Comparison of ENCODE assay signal across 8 cellular contexts in the genomic region with DNA sequence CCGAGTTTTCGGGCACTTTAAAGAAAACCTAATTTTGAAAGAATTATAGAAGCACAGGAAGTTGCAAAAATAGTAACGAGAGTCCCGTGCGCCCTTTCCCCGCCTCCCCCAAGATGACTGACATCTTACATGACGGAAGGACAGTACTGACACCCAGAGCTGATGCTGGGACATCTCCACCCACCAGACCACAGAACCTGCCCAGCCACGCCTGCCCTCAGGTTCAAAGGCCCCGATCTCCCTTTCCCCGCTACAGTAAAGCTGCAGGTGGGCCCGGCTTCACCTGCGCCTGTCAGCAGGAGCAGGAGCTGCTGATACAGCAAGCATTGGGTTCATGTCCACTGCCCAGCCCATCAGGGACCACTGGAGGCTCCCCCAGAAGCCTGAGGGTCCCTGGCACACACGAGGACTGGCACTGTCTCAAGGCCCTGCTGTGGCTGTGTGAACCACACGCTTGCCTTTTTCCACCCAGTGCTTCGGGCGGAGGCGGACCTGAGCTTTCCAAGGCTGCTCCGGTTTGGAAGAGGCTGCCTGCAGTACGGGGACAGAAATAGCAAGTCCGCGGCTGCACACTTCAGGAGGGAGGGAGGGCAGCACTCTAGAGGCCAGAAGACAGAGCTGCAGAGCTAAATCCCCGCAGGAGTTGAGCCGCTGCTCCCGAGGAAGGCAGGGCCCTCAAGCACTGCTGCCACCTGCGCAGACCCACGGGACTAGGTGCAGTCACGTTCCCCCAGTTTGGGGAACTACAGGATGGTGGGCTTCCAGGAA. TPM values are rescaled to one million over a fixed set of nuclear protein-coding genes. Genes with fewer than 3 reads are reported as not detected.
DNase-seq lines count a peak whose midpoint lies in the region; ATAC-seq and TF ChIP-seq lines count a peak whose summit lies in the region.

No MANE protein-coding gene starts in this region.

- H3K27ac Mint-ChIP-seq in CD8-positive, alpha-beta T cell = peak overlapping the region; percentile 90

- H2AFZ ChIP-seq in OCI-LY7 (ENCODE audit: low read length) = no peak overlapping the region

- H3K36me3 Mint-ChIP-seq in CD8-positive, alpha-beta T cell = peaks cover 46% of the 10 kb centered on the region

- H3K4me2 ChIP-seq in OCI-LY7 (ENCODE audit: low read length) = peak overlapping the region; percentile 75

- H3K27me3 ChIP-seq in CD8-positive, alpha-beta T cell (ENCODE audit: insufficient read depth, low read length) = no peaks in the 10 kb centered on the region
- H3K27me3 ChIP-seq in adrenal gland = no peaks in the 10 kb centered on the region

- H3K27ac ChIP-seq in CD8-positive, alpha-beta T cell (ENCODE audit: low read depth, low read length) = peak overlapping the region; percentile 68
- H3K27ac ChIP-seq in OCI-LY7 (ENCODE audit: low read depth, low read length, poor library complexity, severe bottlenecking) = peak overlapping the region; percentile 61
- H3K27ac ChIP-seq in adrenal gland = peak overlapping the region in 4 of 5 donors; percentile 3 to 78 (median 64)

- 37 to 54% (median 49%) methylated on average over 17 to 27 of the region's 27 CpGs for WGBS in adrenal gland, 4 donors

- CTCF ChIA-PET in CD8-positive, alpha-beta T cell (lab: Charles Lee) = interaction anchor here (0.6 to 2.1 kb wide), 6 partner anchors 8 to 127 kb away, joined by 3 to 10 read pairs (median 4); a partner anchor contains a TSS
- CTCF ChIA-PET in OCI-LY7 (lab: Charles Lee; ENCODE audit: unreplicated experiment) = interaction anchor here (1.0 kb wide), 1 partner anchor 44 kb away, joined by 3 read pairs; no protein-coding TSS in a partner anchor

- H3K4me1 Mint-ChIP-seq in CD8-positive, alpha-beta T cell (ENCODE audit: low read depth) = peaks cover 45% of the 10 kb centered on the region

- peak; percentile 39 to 85 (median 72) for DNase-seq in CD8-positive, alpha-beta T cell
- DNase-seq in OCI-LY7 (ENCODE audit: low spot score) (peak; percentile 76), adrenal gland (peak; percentile 62 to 87 (median 84)), HK-2 (ENCODE audit: unreplicated experiment) (no peak), posterior vena cava (ENCODE audit: low spot score) (no peak), glomerular visceral epithelial cell (ENCODE audit: extremely low spot score) (no peak)
- DNase-seq in stimulated activated CD4-positive, alpha-beta T cell treated with anti-CD3 and anti-CD28 coated beads, Interleukin-2, amount 100 ng/mL, for 24 hours = peak; percentile 58 to 59

- peaks cover 15% of the 10 kb centered on the region for H3K36me3 ChIP-seq in CD8-positive, alpha-beta T cell (ENCODE audit: insufficient read depth, low read length)
- H3K36me3 ChIP-seq in OCI-LY7 (ENCODE audit: insufficient read depth, low read length) (peaks cover 75% of the 10 kb centered on the region), adrenal gland (replicated peaks in 1 of 2) (peaks cover 0 to 50% of the 10 kb centered on the region in 2 donors)

- no peaks in the 10 kb centered on the region for H3K9me3 ChIP-seq in CD8-positive, alpha-beta T cell (ENCODE audit: low read length)
- H3K9me3 ChIP-seq in OCI-LY7 (ENCODE audit: low read length) = no peaks in the 10 kb centered on the region
- no peaks in the 10 kb centered on the region for H3K9me3 ChIP-seq in adrenal gland (replicated peaks in 1 of 3)

- peak overlapping the region; percentile 70 for H3K4me3 Mint-ChIP-seq in CD8-positive, alpha-beta T cell

- H3K4me1 ChIP-seq in CD8-positive, alpha-beta T cell (ENCODE audit: insufficient read depth, low read length) = peaks cover 32% of the 10 kb centered on the region
- H3K4me1 ChIP-seq in OCI-LY7 (ENCODE audit: insufficient read depth, low read length, poor library complexity, severe bottlenecking) (peaks cover 24% of the 10 kb centered on the region), adrenal gland (replicated peaks in 1 of 2) (peaks cover 8 to 20% of the 10 kb centered on the region in 2 donors)

- no peaks in the 10 kb centered on the region for H4K20me1 ChIP-seq in OCI-LY7 (ENCODE audit: insufficient read depth, low read length)

- no peaks in the 10 kb centered on the region for H3K9me3 Mint-ChIP-seq in CD8-positive, alpha-beta T cell

- no peak for TF ChIP-seq CTCF in CD8-positive, alpha-beta T cell (IDR thresholded peaks at IDR 0.05)
- TF ChIP-seq CTCF in OCI-LY7 (conservative IDR thresholded peaks at IDR 0.05; ENCODE audit: low read length) = no peak; the same call in 1 of the 2 replicates
- TF ChIP-seq CTCF in adrenal gland (IDR thresholded peaks at IDR 0.05) = peak in 3 of 6 experiments; percentile 24 to 31 (median 29)

- no peaks in the 10 kb centered on the region for H3K79me2 ChIP-seq in OCI-LY7 (ENCODE audit: insufficient read depth, low read depth, low read length)

- ATAC-seq in CD8-positive, alpha-beta T cell = peak; percentile 99
- ATAC-seq in GM21723 (IDR thresholded peaks at IDR 0.05; ENCODE audit: unreplicated experiment) = peak; percentile 83

- H3K27me3 Mint-ChIP-seq in CD8-positive, alpha-beta T cell (ENCODE audit: low read depth) = no peaks in the 10 kb centered on the region

- no peaks in the 10 kb centered on the region for H3K9me2 ChIP-seq in OCI-LY7 (ENCODE audit: insufficient read depth, low read length)

- POLR2A ChIA-PET in CD8-positive, alpha-beta T cell (lab: Charles Lee) = interaction anchor here (0.7 to 2.2 kb wide), 7 partner anchors 11 to 130 kb away, joined by 3 to 8 read pairs (median 5); a partner anchor contains a TSS
- POLR2A ChIA-PET in OCI-LY7 (lab: Charles Lee) = interaction anchor here (1.1 kb wide), 1 partner anchor 374 kb away, joined by 3 read pairs; no protein-coding TSS in a partner anchor

- H3K4me3 ChIP-seq in CD8-positive, alpha-beta T cell (ENCODE audit: low read depth, low read length) = peak overlapping the region; percentile 50
- H3K4me3 ChIP-seq in OCI-LY7 (ENCODE audit: low read depth, low read length, poor library complexity, severe bottlenecking) = peak overlapping the region; percentile 33
- no peak overlapping the region for H3K4me3 ChIP-seq in adrenal gland

- intact Hi-C loops in CD8-positive, alpha-beta T cell (cut with DNase I, micrococcal nuclease) = loop anchor here (1.0 to 2.0 kb wide), 3 partner anchors 10 to 128 kb away; a partner anchor contains a TSS
- intact Hi-C loops in OCI-LY7 (cut with micrococcal nuclease; ENCODE audit: unreplicated experiment) (loop anchor here (2.0 kb wide), 1 partner anchor 48 kb away; a partner anchor contains a TSS), adrenal gland (cut with DNase I) (no loop called here), posterior vena cava (cut with DNase I) (no loop called here)

- peak in 1 of 2 donors; percentile 38 for TF ChIP-seq POLR2A in adrenal gland (IDR thresholded peaks at IDR 0.05)

- no TSS peak for BruUV-seq in OCI-LY7 (replicated peaks; lab: Mats Ljungman, UMichigan)

RNA-seq across cellular contexts. Expression of a gene that starts 8.7 kb away (rescaled TPM):
- total RNA-seq in CD8-positive, alpha-beta T cell = 10 to 100 TPM; 73.9 to 76.8 TPM
- 84.7 and 105 TPM in 2 replicates for total RNA-seq in OCI-LY7 (2014; rRNA removed; shearing (Covaris generic))
- total RNA-seq in OCI-LY7 (2022) (116 and 120 TPM in 2 replicates), adrenal gland (100 to 1,000 TPM in 7 of 8 donors, 10 to 100 TPM in 1; 88.4 to 188 (median 145) TPM), posterior vena cava (10 to 100 TPM; 82.8 to 88.4 TPM)
- polyA plus RNA-seq in adrenal gland = 100 to 1,000 TPM; 114 to 369 (median 336) TPM

RNA-seq across cellular contexts. Expression of a gene that starts 38.2 kb away (rescaled TPM):
- not detected for total RNA-seq in CD8-positive, alpha-beta T cell
- 0.08 and 0.09 TPM in 2 replicates for total RNA-seq in OCI-LY7 (2014; rRNA removed; shearing (Covaris generic))
- not detected in 2 replicates for total RNA-seq in OCI-LY7 (2022)
- total RNA-seq in adrenal gland = 10 to 100 TPM in 1 of 8 donors, 1 to 10 TPM in 2, under 1 TPM in 3, not detected in 2; 0.38 to 30.4 (median 1.4) TPM
- polyA plus RNA-seq in adrenal gland = 1 to 10 TPM in 2 of 3 donors, under 1 TPM in 1; 0.60 to 4.4 (median 1.0) TPM
- not detected for total RNA-seq in posterior vena cava

RNA-seq across cellular contexts. Expression of a gene that starts 48.5 kb away (rescaled TPM):
- 10 to 100 TPM; 58.2 to 64.5 TPM for total RNA-seq in CD8-positive, alpha-beta T cell
- 13.1 and 17.2 TPM in 2 replicates for total RNA-seq in OCI-LY7 (2014; rRNA removed; shearing (Covaris generic))
- total RNA-seq in OCI-LY7 (2022) (29.3 and 31.2 TPM in 2 replicates), adrenal gland (10 to 100 TPM; 34.3 to 77.2 (median 57.6) TPM), posterior vena cava (10 to 100 TPM; 41.8 to 50.6 TPM)
- polyA plus RNA-seq in adrenal gland = 10 to 100 TPM in 2 of 3 donors, 1 to 10 TPM in 1; 7.1 to 22.5 (median 10.6) TPM

Comparison
In these comparisons a context has a peak if more than half of its experiments do, and no peak if none do; other contexts are left out.
1. DNase-seq: peak in CD8-positive, alpha-beta T cell (7 of 7), OCI-LY7 (single experiment), adrenal gland (7 of 7) and stimulated activated CD4-positive, alpha-beta T cell treated with anti-CD3 and anti-CD28 coated beads, Interleukin-2, amount 100 ng/mL, for 24 hours (2 of 2); none in HK-2 (single experiment), posterior vena cava (single experiment) and glomerular visceral epithelial cell (single experiment).
2. H3K4me3 ChIP-seq: peak in CD8-positive, alpha-beta T cell (single experiment) and OCI-LY7 (single experiment); none in adrenal gland (0 of 4).
3. intact Hi-C loops: an anchor here in CD8-positive, alpha-beta T cell (1.0 to 2.0 kb wide) and OCI-LY7 (2.0 kb wide); none called in adrenal gland and posterior vena cava.
4. Peak in every context shown above with its lines, with median percentiles within 50 percentile points of each other: H3K27ac ChIP-seq.